ENCODE assay signal across 1 cellular context in genomic region chr20:3687655-3688054, GRCh38.
TF ChIP-seq lines count a peak whose summit lies in the region.

No MANE protein-coding gene starts in this region.

TF ChIP-seq in HepG2, 621 proteins besides CTCF, POLR2A, EP300 and RAD21:
- TF ChIP-seq USF2 (IDR thresholded peaks at IDR 0.05; ENCODE audit: low read depth, low read length) (peak; percentile 74), USF2 (CRISPR knock-in tag; IDR thresholded peaks at IDR 0.05; ENCODE audit: borderline replicate concordance) (peak; percentile 88; the same call in 1 of the 2 replicates), ELF1 (CRISPR knock-in tag; IDR thresholded peaks at IDR 0.05) (peak; percentile 29; the same call in 1 of the 2 replicates), KIAA2018 (CRISPR knock-in tag; IDR thresholded peaks at IDR 0.05; ENCODE audit: borderline replicate concordance) (no peak), PLSCR1 (CRISPR knock-in tag; IDR thresholded peaks at IDR 0.05; ENCODE audit: borderline replicate concordance) (no peak), HCFC1 (IDR thresholded peaks at IDR 0.05; ENCODE audit: low read depth, low read length) (peak; percentile 54; the same call in 1 of the 2 replicates), CEBPG (CRISPR knock-in tag; IDR thresholded peaks at IDR 0.05) (0 out of 2 replicates have a peak, but pooled peaks have one; percentile 2), SUZ12 (IDR thresholded peaks at IDR 0.05; ENCODE audit: low read depth, low read length) (peak; percentile 22; the same call in 1 of the 2 replicates), ZNF205 (CRISPR knock-in tag; IDR thresholded peaks at IDR 0.05) (0 out of 2 replicates have a peak, but pooled peaks have one; percentile 34), NFYB (CRISPR knock-in tag; IDR thresholded peaks at IDR 0.05) (peak; percentile 96), KLF13 (CRISPR knock-in tag; IDR thresholded peaks at IDR 0.05) (no peak), THAP11 (CRISPR knock-in tag; IDR thresholded peaks at IDR 0.05) (peak; percentile 97), NFYC (CRISPR knock-in tag; IDR thresholded peaks at IDR 0.05) (peak; percentile 90), ZNF143 (CRISPR knock-in tag; IDR thresholded peaks at IDR 0.05) (peak; percentile 89)
TF ChIP-seq in HepG2: peak in this region for 10.
